1 cellular context compared by ENCODE assay signal in genomic region chr10:77080361-77081027, GRCh38.
TF ChIP-seq lines count a peak whose summit lies in the region.

No MANE protein-coding gene starts in this region.

TF ChIP-seq in H1, 55 proteins besides CTCF, POLR2A, EP300 and RAD21:
- no peak for TF ChIP-seq ASH2L (IDR thresholded peaks at IDR 0.05; ENCODE audit: low read length)
- TF ChIP-seq CEBPB (IDR thresholded peaks at IDR 0.05; ENCODE audit: low read depth, low read length): no peak
- no peak for TF ChIP-seq RNF2 (IDR thresholded peaks at IDR 0.05; ENCODE audit: borderline replicate concordance, low read depth, low read length, missing control alignments, poor library complexity, severe bottlenecking)
- TF ChIP-seq SIN3A (conservative IDR thresholded peaks at IDR 0.05 in 1 of 2, IDR thresholded peaks at IDR 0.05 in 1 of 2; ENCODE audit: low read depth in 1 of 2, low read length in 2 of 2): no peak
- no peak for TF ChIP-seq EGR1 (IDR thresholded peaks at IDR 0.05; ENCODE audit: borderline replicate concordance, low read depth, low read length)
- TF ChIP-seq HDAC6 (IDR thresholded peaks at IDR 0.05; ENCODE audit: low read depth, low read length): no peak
